Comparison of ENCODE assay signal across 2 cellular contexts in genomic region chrX:133958997-133959688, GRCh38.
TF ChIP-seq lines count a peak whose summit lies in the region.

No MANE protein-coding gene starts in this region.

TF ChIP-seq in H1, 55 proteins besides CTCF, POLR2A, EP300 and RAD21:
- no peak for TF ChIP-seq CHD2 (IDR thresholded peaks at IDR 0.05; ENCODE audit: low read length)
- TF ChIP-seq SP4 (IDR thresholded peaks at IDR 0.05; ENCODE audit: low read length): no peak
- TF ChIP-seq CTBP2 (IDR thresholded peaks at IDR 0.05; ENCODE audit: borderline replicate concordance, insufficient read depth, insufficient read length, low read length): no peak
- TF ChIP-seq SAP30 (IDR thresholded peaks at IDR 0.05; ENCODE audit: insufficient read depth, insufficient replicate concordance, low read length): no peak
- no peak for TF ChIP-seq MAX (IDR thresholded peaks at IDR 0.05)
- TF ChIP-seq TAF7 (optimal IDR thresholded peaks at IDR 0.05; ENCODE audit: borderline replicate concordance, low read depth, low read length): no peak
- TF ChIP-seq, protein P1, sequence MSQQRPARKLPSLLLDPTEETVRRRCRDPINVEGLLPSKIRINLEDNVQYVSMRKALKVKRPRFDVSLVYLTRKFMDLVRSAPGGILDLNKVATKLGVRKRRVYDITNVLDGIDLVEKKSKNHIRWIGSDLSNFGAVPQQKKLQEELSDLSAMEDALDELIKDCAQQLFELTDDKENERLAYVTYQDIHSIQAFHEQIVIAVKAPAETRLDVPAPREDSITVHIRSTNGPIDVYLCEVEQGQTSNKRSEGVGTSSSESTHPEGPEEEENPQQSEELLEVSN (IDR thresholded peaks at IDR 0.05): no peak
- TF ChIP-seq RNF2 (IDR thresholded peaks at IDR 0.05; ENCODE audit: borderline replicate concordance, low read depth, low read length, missing control alignments, poor library complexity, severe bottlenecking): no peak
- TF ChIP-seq POLR2AphosphoS5 (IDR thresholded peaks at IDR 0.05; ENCODE audit: low read depth, low read length): no peak

TF ChIP-seq in HepG2, 621 proteins besides CTCF, POLR2A, EP300 and RAD21:
- TF ChIP-seq POLR2AphosphoS5 (IDR thresholded peaks at IDR 0.05; ENCODE audit: low read depth, low read length): peak; percentile 19; the same call in 1 of the 2 replicates
- peak; percentile 85 for TF ChIP-seq RBM22 (optimal IDR thresholded peaks at IDR 0.05; ENCODE audit: low read length)
- TF ChIP-seq SSRP1 (CRISPR knock-in tag; IDR thresholded peaks at IDR 0.05): 0 out of 2 replicates have a peak, but pooled peaks have one; percentile 17
- no peak for TF ChIP-seq ESRRA (CRISPR knock-in tag; IDR thresholded peaks at IDR 0.05; ENCODE audit: low read depth)
